ENCODE assay signal across 34 cellular contexts in the genomic region with DNA sequence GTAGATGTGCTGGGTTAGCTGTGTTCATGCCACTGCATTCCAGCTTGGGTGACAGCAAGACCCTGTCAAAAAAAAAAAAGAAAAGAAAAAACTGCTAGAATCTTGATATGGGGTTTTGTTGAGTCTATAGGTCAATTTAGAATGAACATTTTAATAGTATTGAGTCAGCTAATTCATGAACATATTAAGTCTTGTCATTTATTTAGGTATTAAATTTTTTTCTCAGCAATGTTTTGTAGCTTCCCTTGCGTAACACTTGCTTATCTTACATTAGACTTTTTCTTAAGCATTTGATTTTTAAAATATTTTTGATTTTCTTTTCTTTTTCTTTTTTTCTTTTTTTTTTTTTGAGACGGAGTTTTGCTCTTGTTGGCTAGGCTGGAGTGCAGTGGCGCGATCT.
"Had no signal": no experiment of that assay in that cellular context is flagged by ENCODE, and none has a peak within 500 bp of the region (broad histone marks: within the 10 kb centered on the region; RNA-seq: fewer than 3 reads in every experiment).

No MANE protein-coding gene starts in this region.

- H3K27me3 ChIP-seq: adrenal gland, ascending aorta, cardiac muscle cell had no signal

- H3K4me3 ChIP-seq: adrenal gland, ascending aorta, cardiac muscle cell had no signal

- H3K9me3 ChIP-seq: adrenal gland, ascending aorta had no signal

- H3K27ac ChIP-seq: adrenal gland, ascending aorta, cardiac muscle cell, WERI-Rb-1 had no signal

- DNase-seq: activated CD4-positive, alpha-beta memory T cell treated with anti-CD3 and anti-CD28 coated beads, Interleukin-2, amount 10 ng/mL, durations not matched to agents 7 days and 5 days; activated CD4-positive, alpha-beta T cell treated with anti-CD3 and anti-CD28 coated beads for 1 hour; activated CD4-positive, alpha-beta T cell treated with anti-CD3 and anti-CD28 coated beads for 36 hours; activated CD4-positive, alpha-beta T cell treated with anti-CD3 and anti-CD28 coated beads for 48 hours; activated CD4-positive, alpha-beta T cell treated with anti-CD3 and anti-CD28 coated beads, Interleukin-2, amount 10 ng/mL, durations not matched to agents 7 days and 5 days; activated CD4-positive, alpha-beta T cell treated with anti-CD3 and anti-CD28 coated beads, Interleukin-2, amount 50 U/mL, for 48 hours; activated CD4-positive, CD25-positive, alpha-beta regulatory T cell; activated CD8-positive, alpha-beta memory T cell treated with anti-CD3 and anti-CD28 coated beads for 24 hours; activated CD8-positive, alpha-beta memory T cell treated with anti-CD3 and anti-CD28 coated beads, Interleukin-2, amount 10 ng/mL, durations not matched to agents 7 days and 5 days; activated CD8-positive, alpha-beta memory T cell treated with anti-CD3 and anti-CD28 coated beads, Interleukin-2, amount 50 U/mL, for 48 hours; activated CD8-positive, alpha-beta T cell treated with anti-CD3 and anti-CD28 coated beads, Interleukin-2, amount 10 ng/mL, durations not matched to agents 7 days and 5 days; activated effector memory CD4-positive, alpha-beta T cell treated with anti-CD3 and anti-CD28 coated beads, Interleukin-2, amount 50 U/mL, for 16 hours; activated gamma-delta T cell treated with Interleukin-2 at 50 U/mL for 16 hours; activated naive CD4-positive, alpha-beta T cell; activated naive CD4-positive, alpha-beta T cell treated with anti-CD3 and anti-CD28 coated beads for 36 hours; activated naive CD4-positive, alpha-beta T cell treated with anti-CD3 and anti-CD28 coated beads, Interleukin-2, amount 50 U/mL, for 16 hours; activated naive CD8-positive, alpha-beta T cell treated with anti-CD3 and anti-CD28 coated beads for 36 hours; activated T-cell treated with anti-CD3 and anti-CD28 coated beads, Interleukin-2, amount 50 U/mL, for 24 hours; activated T-cell treated with anti-CD3 and anti-CD28 coated beads, Interleukin-2, amount 50 U/mL, for 48 hours; adrenal gland; amygdala; anterior cingulate cortex; caudate nucleus; cerebellar nuclear complex; T-helper 2 cell; T-helper 9 cell; WERI-Rb-1 had no signal

- H3K36me3 ChIP-seq: adrenal gland, ascending aorta, cardiac muscle cell, WERI-Rb-1 had no signal

- H3K4me1 ChIP-seq: adrenal gland, ascending aorta had no signal

- ATAC-seq: activated CD4-positive, alpha-beta T cell treated with anti-CD3 and anti-CD28 coated beads for 36 hours; activated CD4-positive, CD25-positive, alpha-beta regulatory T cell treated with anti-CD3 and anti-CD28 coated beads, Interleukin-2, amount 50 U/mL, for 24 hours; activated CD8-positive, alpha-beta memory T cell treated with anti-CD3 and anti-CD28 coated beads, Interleukin-2, amount 10 ng/mL, durations not matched to agents 7 days and 5 days; activated CD8-positive, alpha-beta T cell treated with anti-CD3 and anti-CD28 coated beads, Interleukin-2, amount 10 ng/mL, durations not matched to agents 7 days and 5 days; activated naive CD4-positive, alpha-beta T cell treated with anti-CD3 and anti-CD28 coated beads, Interleukin-2, amount 50 U/mL, for 72 hours; WTC11 had no signal

- FAIRE-seq: bronchial epithelial cell, TTC549 had no signal
